1 cellular context compared by ENCODE assay signal in the genomic region with DNA sequence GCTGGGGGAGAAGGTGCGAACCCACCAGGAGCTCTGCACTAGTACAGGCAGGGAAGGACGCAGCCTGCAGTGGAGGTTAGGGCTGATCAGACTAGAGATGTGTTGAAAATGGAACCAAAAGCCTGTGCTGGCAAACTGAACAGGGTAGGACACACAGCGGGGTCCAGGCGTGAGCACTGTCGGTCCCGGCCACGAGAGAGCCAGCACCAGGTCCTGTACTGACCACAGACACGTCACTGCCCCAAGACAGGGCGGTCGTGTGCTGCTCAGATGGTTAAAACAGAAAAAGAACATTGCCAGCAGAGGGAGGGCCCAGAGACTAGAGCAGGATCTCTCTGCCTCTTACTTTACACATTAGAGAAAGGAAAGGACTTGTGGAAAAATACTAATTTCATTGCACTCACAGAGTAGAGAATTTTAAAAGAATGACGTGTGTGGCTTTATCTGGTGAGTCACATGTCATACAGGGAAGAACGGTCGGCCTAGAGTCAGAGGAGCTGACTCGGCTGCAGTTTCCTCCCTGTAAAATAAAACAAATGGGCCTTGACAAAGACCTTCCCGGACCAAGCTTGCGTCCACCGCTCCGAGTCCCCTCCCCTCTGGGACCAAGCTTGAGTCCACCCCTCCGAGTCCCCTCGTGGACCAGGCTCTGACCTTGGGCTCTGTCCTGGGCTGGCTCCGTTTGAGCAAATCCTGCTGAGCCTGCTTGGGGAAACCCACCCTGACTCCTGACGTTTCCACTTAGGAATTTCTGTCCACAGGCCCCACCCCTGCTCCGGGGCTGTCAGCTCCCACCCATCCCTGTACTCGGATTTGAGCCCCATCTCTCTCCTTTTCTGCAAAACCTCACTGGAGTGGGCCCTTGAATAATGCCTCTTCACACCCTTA.
TF ChIP-seq lines count a peak whose summit lies in the region.

No MANE protein-coding gene starts in this region.

TF ChIP-seq in HepG2, 621 proteins besides CTCF, POLR2A, EP300 and RAD21 (continued from another document and continues in another):
- TF ChIP-seq, protein P1, sequence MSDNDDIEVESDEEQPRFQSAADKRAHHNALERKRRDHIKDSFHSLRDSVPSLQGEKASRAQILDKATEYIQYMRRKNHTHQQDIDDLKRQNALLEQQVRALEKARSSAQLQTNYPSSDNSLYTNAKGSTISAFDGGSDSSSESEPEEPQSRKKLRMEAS (IDR thresholded peaks at IDR 0.05): peak; percentile 43; the same call in 1 of the 2 replicates
- TF ChIP-seq THAP11 (CRISPR knock-in tag; IDR thresholded peaks at IDR 0.05) (peak; percentile 23), CEBPG (CRISPR knock-in tag; IDR thresholded peaks at IDR 0.05) (no peak), PRMT3 (CRISPR knock-in tag; IDR thresholded peaks at IDR 0.05; ENCODE audit: borderline replicate concordance, low read depth) (peak; percentile 40; the same call in 1 of the 2 replicates), AGO2 (optimal IDR thresholded peaks at IDR 0.05; ENCODE audit: low read depth, low read length) (no peak), ZNF382 (CRISPR knock-in tag; IDR thresholded peaks at IDR 0.05; ENCODE audit: borderline replicate concordance) (no peak), ZBTB38 (CRISPR knock-in tag; IDR thresholded peaks at IDR 0.05) (peak; percentile 56; the same call in 1 of the 2 replicates), NAIF1 (CRISPR knock-in tag; IDR thresholded peaks at IDR 0.05; ENCODE audit: borderline replicate concordance) (peak; percentile 71; the same call in 1 of the 2 replicates), ZNF232 (CRISPR knock-in tag; IDR thresholded peaks at IDR 0.05; ENCODE audit: borderline replicate concordance) (no peak; the same call in 1 of the 2 replicates), ZNF549 (CRISPR knock-in tag; IDR thresholded peaks at IDR 0.05) (no peak), FOSL2 (CRISPR knock-in tag; IDR thresholded peaks at IDR 0.05) (peak; percentile 70), SATB2 (CRISPR knock-in tag; IDR thresholded peaks at IDR 0.05) (no peak), MYNN (CRISPR knock-in tag; IDR thresholded peaks at IDR 0.05; ENCODE audit: low read depth) (no peak), ZSCAN12 (CRISPR knock-in tag; IDR thresholded peaks at IDR 0.05) (no peak; the same call in 1 of the 2 replicates), RNF2 (conservative IDR thresholded peaks at IDR 0.05; ENCODE audit: low read depth) (0 out of 2 replicates have a peak, but pooled peaks have one; percentile 27), RARG (CRISPR knock-in tag; IDR thresholded peaks at IDR 0.05; ENCODE audit: low read depth) (no peak), TP53 (CRISPR knock-in tag; conservative IDR thresholded peaks at IDR 0.05) (no peak), CENPT (CRISPR knock-in tag; IDR thresholded peaks at IDR 0.05; ENCODE audit: low read depth) (no peak), ZNF670 (CRISPR knock-in tag; IDR thresholded peaks at IDR 0.05; ENCODE audit: borderline replicate concordance) (no peak), ZSCAN31 (CRISPR knock-in tag; IDR thresholded peaks at IDR 0.05; ENCODE audit: low read depth) (peak; percentile 63), ZNF317 (CRISPR knock-in tag; IDR thresholded peaks at IDR 0.05) (peak; percentile 47), XRCC5 (optimal IDR thresholded peaks at IDR 0.05; ENCODE audit: low read length) (peak; percentile 26), BRD4 (CRISPR knock-in tag; IDR thresholded peaks at IDR 0.05) (0 out of 2 replicates have a peak, but pooled peaks have one; percentile 47), ZNF101 (CRISPR knock-in tag; IDR thresholded peaks at IDR 0.05; ENCODE audit: borderline replicate concordance, low read depth) (no peak), ZNF136 (CRISPR knock-in tag; IDR thresholded peaks at IDR 0.05; ENCODE audit: low read depth) (peak; percentile 70; the same call in 1 of the 2 replicates), ATRX (CRISPR knock-in tag; IDR thresholded peaks at IDR 0.05; ENCODE audit: borderline replicate concordance) (no peak), U2AF2 (IDR thresholded peaks at IDR 0.05; ENCODE audit: low read depth, low read length) (no peak), SMARCC2 (IDR thresholded peaks at IDR 0.05) (no peak), ZNF746 (CRISPR knock-in tag; IDR thresholded peaks at IDR 0.05) (no peak), KLF16 (CRISPR knock-in tag; IDR thresholded peaks at IDR 0.05) (peak in 1 of 2 experiments; percentile 44; a peak in 1 of 4 replicates), HOXD1 (CRISPR knock-in tag; IDR thresholded peaks at IDR 0.05) (no peak)
- TF ChIP-seq, protein P2, sequence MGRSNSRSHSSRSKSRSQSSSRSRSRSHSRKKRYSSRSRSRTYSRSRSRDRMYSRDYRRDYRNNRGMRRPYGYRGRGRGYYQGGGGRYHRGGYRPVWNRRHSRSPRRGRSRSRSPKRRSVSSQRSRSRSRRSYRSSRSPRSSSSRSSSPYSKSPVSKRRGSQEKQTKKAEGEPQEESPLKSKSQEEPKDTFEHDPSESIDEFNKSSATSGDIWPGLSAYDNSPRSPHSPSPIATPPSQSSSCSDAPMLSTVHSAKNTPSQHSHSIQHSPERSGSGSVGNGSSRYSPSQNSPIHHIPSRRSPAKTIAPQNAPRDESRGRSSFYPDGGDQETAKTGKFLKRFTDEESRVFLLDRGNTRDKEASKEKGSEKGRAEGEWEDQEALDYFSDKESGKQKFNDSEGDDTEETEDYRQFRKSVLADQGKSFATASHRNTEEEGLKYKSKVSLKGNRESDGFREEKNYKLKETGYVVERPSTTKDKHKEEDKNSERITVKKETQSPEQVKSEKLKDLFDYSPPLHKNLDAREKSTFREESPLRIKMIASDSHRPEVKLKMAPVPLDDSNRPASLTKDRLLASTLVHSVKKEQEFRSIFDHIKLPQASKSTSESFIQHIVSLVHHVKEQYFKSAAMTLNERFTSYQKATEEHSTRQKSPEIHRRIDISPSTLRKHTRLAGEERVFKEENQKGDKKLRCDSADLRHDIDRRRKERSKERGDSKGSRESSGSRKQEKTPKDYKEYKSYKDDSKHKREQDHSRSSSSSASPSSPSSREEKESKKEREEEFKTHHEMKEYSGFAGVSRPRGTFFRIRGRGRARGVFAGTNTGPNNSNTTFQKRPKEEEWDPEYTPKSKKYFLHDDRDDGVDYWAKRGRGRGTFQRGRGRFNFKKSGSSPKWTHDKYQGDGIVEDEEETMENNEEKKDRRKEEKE (IDR thresholded peaks at IDR 0.05): no peak
- TF ChIP-seq, protein P3, sequence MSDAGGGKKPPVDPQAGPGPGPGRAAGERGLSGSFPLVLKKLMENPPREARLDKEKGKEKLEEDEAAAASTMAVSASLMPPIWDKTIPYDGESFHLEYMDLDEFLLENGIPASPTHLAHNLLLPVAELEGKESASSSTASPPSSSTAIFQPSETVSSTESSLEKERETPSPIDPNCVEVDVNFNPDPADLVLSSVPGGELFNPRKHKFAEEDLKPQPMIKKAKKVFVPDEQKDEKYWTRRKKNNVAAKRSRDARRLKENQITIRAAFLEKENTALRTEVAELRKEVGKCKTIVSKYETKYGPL (CRISPR knock-in tag; IDR thresholded peaks at IDR 0.05): no peak; the same call in 1 of the 2 replicates
- TF ChIP-seq, protein P4, sequence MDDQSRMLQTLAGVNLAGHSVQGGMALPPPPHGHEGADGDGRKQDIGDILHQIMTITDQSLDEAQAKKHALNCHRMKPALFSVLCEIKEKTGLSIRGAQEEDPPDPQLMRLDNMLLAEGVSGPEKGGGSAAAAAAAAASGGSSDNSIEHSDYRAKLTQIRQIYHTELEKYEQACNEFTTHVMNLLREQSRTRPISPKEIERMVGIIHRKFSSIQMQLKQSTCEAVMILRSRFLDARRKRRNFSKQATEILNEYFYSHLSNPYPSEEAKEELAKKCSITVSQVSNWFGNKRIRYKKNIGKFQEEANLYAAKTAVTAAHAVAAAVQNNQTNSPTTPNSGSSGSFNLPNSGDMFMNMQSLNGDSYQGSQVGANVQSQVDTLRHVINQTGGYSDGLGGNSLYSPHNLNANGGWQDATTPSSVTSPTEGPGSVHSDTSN (CRISPR knock-in tag; IDR thresholded peaks at IDR 0.05; ENCODE audit: borderline replicate concordance): no peak
- TF ChIP-seq, protein P5, sequence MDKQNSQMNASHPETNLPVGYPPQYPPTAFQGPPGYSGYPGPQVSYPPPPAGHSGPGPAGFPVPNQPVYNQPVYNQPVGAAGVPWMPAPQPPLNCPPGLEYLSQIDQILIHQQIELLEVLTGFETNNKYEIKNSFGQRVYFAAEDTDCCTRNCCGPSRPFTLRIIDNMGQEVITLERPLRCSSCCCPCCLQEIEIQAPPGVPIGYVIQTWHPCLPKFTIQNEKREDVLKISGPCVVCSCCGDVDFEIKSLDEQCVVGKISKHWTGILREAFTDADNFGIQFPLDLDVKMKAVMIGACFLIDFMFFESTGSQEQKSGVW (CRISPR knock-in tag; IDR thresholded peaks at IDR 0.05; ENCODE audit: borderline replicate concordance): no peak; the same call in 1 of the 2 replicates
- TF ChIP-seq, protein P6, sequence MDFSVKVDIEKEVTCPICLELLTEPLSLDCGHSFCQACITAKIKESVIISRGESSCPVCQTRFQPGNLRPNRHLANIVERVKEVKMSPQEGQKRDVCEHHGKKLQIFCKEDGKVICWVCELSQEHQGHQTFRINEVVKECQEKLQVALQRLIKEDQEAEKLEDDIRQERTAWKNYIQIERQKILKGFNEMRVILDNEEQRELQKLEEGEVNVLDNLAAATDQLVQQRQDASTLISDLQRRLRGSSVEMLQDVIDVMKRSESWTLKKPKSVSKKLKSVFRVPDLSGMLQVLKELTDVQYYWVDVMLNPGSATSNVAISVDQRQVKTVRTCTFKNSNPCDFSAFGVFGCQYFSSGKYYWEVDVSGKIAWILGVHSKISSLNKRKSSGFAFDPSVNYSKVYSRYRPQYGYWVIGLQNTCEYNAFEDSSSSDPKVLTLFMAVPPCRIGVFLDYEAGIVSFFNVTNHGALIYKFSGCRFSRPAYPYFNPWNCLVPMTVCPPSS (IDR thresholded peaks at IDR 0.05): no peak
- TF ChIP-seq, protein P7, sequence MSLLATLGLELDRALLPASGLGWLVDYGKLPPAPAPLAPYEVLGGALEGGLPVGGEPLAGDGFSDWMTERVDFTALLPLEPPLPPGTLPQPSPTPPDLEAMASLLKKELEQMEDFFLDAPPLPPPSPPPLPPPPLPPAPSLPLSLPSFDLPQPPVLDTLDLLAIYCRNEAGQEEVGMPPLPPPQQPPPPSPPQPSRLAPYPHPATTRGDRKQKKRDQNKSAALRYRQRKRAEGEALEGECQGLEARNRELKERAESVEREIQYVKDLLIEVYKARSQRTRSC (CRISPR knock-in tag; IDR thresholded peaks at IDR 0.05; ENCODE audit: low read depth): no peak
- TF ChIP-seq, protein P8, sequence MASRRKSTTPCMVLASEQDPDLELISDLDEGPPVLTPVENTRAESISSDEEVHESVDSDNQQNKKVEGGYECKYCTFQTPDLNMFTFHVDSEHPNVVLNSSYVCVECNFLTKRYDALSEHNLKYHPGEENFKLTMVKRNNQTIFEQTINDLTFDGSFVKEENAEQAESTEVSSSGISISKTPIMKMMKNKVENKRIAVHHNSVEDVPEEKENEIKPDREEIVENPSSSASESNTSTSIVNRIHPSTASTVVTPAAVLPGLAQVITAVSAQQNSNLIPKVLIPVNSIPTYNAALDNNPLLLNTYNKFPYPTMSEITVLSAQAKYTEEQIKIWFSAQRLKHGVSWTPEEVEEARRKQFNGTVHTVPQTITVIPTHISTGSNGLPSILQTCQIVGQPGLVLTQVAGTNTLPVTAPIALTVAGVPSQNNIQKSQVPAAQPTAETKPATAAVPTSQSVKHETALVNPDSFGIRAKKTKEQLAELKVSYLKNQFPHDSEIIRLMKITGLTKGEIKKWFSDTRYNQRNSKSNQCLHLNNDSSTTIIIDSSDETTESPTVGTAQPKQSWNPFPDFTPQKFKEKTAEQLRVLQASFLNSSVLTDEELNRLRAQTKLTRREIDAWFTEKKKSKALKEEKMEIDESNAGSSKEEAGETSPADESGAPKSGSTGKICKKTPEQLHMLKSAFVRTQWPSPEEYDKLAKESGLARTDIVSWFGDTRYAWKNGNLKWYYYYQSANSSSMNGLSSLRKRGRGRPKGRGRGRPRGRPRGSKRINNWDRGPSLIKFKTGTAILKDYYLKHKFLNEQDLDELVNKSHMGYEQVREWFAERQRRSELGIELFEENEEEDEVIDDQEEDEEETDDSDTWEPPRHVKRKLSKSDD (CRISPR knock-in tag; IDR thresholded peaks at IDR 0.05; ENCODE audit: low read depth): no peak; the same call in 1 of the 2 replicates
- TF ChIP-seq, protein P9, sequence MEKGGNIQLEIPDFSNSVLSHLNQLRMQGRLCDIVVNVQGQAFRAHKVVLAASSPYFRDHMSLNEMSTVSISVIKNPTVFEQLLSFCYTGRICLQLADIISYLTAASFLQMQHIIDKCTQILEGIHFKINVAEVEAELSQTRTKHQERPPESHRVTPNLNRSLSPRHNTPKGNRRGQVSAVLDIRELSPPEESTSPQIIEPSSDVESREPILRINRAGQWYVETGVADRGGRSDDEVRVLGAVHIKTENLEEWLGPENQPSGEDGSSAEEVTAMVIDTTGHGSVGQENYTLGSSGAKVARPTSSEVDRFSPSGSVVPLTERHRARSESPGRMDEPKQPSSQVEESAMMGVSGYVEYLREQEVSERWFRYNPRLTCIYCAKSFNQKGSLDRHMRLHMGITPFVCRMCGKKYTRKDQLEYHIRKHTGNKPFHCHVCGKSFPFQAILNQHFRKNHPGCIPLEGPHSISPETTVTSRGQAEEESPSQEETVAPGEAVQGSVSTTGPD (CRISPR knock-in tag; IDR thresholded peaks at IDR 0.05): 0 out of 2 replicates have a peak, but pooled peaks have one; percentile 33
- TF ChIP-seq, protein P10, sequence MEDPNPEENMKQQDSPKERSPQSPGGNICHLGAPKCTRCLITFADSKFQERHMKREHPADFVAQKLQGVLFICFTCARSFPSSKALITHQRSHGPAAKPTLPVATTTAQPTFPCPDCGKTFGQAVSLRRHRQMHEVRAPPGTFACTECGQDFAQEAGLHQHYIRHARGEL (CRISPR knock-in tag; IDR thresholded peaks at IDR 0.05): peak; percentile 78; the same call in 1 of the 2 replicates
- TF ChIP-seq, protein P11, sequence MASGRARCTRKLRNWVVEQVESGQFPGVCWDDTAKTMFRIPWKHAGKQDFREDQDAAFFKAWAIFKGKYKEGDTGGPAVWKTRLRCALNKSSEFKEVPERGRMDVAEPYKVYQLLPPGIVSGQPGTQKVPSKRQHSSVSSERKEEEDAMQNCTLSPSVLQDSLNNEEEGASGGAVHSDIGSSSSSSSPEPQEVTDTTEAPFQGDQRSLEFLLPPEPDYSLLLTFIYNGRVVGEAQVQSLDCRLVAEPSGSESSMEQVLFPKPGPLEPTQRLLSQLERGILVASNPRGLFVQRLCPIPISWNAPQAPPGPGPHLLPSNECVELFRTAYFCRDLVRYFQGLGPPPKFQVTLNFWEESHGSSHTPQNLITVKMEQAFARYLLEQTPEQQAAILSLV (CRISPR knock-in tag; IDR thresholded peaks at IDR 0.05; ENCODE audit: borderline replicate concordance): no peak
- TF ChIP-seq, protein P12, sequence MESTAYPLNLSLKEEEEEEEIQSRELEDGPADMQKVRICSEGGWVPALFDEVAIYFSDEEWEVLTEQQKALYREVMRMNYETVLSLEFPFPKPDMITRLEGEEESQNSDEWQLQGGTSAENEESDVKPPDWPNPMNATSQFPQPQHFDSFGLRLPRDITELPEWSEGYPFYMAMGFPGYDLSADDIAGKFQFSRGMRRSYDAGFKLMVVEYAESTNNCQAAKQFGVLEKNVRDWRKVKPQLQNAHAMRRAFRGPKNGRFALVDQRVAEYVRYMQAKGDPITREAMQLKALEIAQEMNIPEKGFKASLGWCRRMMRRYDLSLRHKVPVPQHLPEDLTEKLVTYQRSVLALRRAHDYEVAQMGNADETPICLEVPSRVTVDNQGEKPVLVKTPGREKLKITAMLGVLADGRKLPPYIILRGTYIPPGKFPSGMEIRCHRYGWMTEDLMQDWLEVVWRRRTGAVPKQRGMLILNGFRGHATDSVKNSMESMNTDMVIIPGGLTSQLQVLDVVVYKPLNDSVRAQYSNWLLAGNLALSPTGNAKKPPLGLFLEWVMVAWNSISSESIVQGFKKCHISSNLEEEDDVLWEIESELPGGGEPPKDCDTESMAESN (CRISPR knock-in tag; conservative IDR thresholded peaks at IDR 0.05): peak; percentile 14
